28 cellular contexts compared by ENCODE assay signal in genomic region chr12:19869413-19869812, GRCh38.
DNase-seq lines count a peak whose midpoint lies in the region; ATAC-seq and TF ChIP-seq lines count a peak whose summit lies in the region.
"Had no signal": no experiment of that assay in that cellular context is flagged by ENCODE, and none has a peak within 500 bp of the region (broad histone marks: within the 10 kb centered on the region; RNA-seq: fewer than 3 reads in every experiment).

No MANE protein-coding gene starts in this region.

- H3K9me3 Mint-ChIP-seq in activated CD4-positive, alpha-beta memory T cell treated with anti-CD3 and anti-CD28 coated beads for 36 hours: no peaks in the 10 kb centered on the region
- no peaks in the 10 kb centered on the region for H3K9me3 Mint-ChIP-seq in activated CD4-positive, alpha-beta memory T cell treated with anti-CD3 and anti-CD28 coated beads, Interleukin-2, amount 10 ng/mL, durations not matched to agents 7 days and 5 days
- H3K9me3 Mint-ChIP-seq in activated naive CD8-positive, alpha-beta T cell (ENCODE audit: low read depth): peaks cover 3% of the 10 kb centered on the region
- no peaks in the 10 kb centered on the region for H3K9me3 Mint-ChIP-seq in stimulated activated effector memory CD8-positive, alpha-beta T cell treated with anti-CD3 and anti-CD28 coated beads, Interleukin-12 subunit alpha, Interleukin-12 subunit beta, amount 100 ng/mL, for 72 hours
- H3K9me3 Mint-ChIP-seq: CD4-positive, alpha-beta memory T cell; nephron progenitor cell; T-cell had no signal

- H3K27me3 Mint-ChIP-seq in activated CD4-positive, alpha-beta memory T cell treated with anti-CD3 and anti-CD28 coated beads for 36 hours: no peaks in the 10 kb centered on the region
- peaks cover 2% of the 10 kb centered on the region for H3K27me3 Mint-ChIP-seq in activated CD4-positive, alpha-beta memory T cell treated with anti-CD3 and anti-CD28 coated beads, Interleukin-2, amount 10 ng/mL, durations not matched to agents 7 days and 5 days
- no peaks in the 10 kb centered on the region for H3K27me3 Mint-ChIP-seq in activated naive CD8-positive, alpha-beta T cell
- H3K27me3 Mint-ChIP-seq: T-cell had no signal

- no peak overlapping the region for H3K4me3 ChIP-seq in fibroblast of the aortic adventitia (ENCODE audit: low read depth, low read length)
- H3K4me3 ChIP-seq: body of pancreas, lung, pancreas, right atrium auricular region, SJSA1 had no signal

- intact Hi-C loops in activated CD4-positive, alpha-beta memory T cell treated with anti-CD3 and anti-CD28 coated beads for 36 hours (cut with micrococcal nuclease): no loop called here
- intact Hi-C loops in left cardiac atrium (cut with DNase I): no loop called here

- H3K36me3 Mint-ChIP-seq in activated CD4-positive, alpha-beta memory T cell treated with anti-CD3 and anti-CD28 coated beads for 36 hours: no peaks in the 10 kb centered on the region
- H3K36me3 Mint-ChIP-seq in activated CD4-positive, alpha-beta memory T cell treated with anti-CD3 and anti-CD28 coated beads, Interleukin-2, amount 10 ng/mL, durations not matched to agents 7 days and 5 days (ENCODE audit: low read depth): no peaks in the 10 kb centered on the region
- H3K36me3 Mint-ChIP-seq in activated naive CD8-positive, alpha-beta T cell: no peaks in the 10 kb centered on the region
- no peaks in the 10 kb centered on the region for H3K36me3 Mint-ChIP-seq in stimulated activated effector memory CD8-positive, alpha-beta T cell treated with anti-CD3 and anti-CD28 coated beads, Interleukin-12 subunit alpha, Interleukin-12 subunit beta, amount 100 ng/mL, for 72 hours
- H3K36me3 Mint-ChIP-seq: activated naive CD4-positive, alpha-beta T cell treated with anti-CD3 and anti-CD28 coated beads, Interleukin-2, amount 50 U/mL, for 72 hours; CD4-positive, alpha-beta memory T cell; T-cell had no signal

- H3K4me3 Mint-ChIP-seq in activated CD4-positive, alpha-beta memory T cell treated with anti-CD3 and anti-CD28 coated beads for 36 hours: no peak overlapping the region
- no peak overlapping the region for H3K4me3 Mint-ChIP-seq in activated CD4-positive, alpha-beta memory T cell treated with anti-CD3 and anti-CD28 coated beads, Interleukin-2, amount 10 ng/mL, durations not matched to agents 7 days and 5 days
- no peak overlapping the region for H3K4me3 Mint-ChIP-seq in activated naive CD8-positive, alpha-beta T cell
- H3K4me3 Mint-ChIP-seq in stimulated activated effector memory CD8-positive, alpha-beta T cell treated with anti-CD3 and anti-CD28 coated beads, Interleukin-12 subunit alpha, Interleukin-12 subunit beta, amount 100 ng/mL, for 72 hours: no peak overlapping the region
- H3K4me3 Mint-ChIP-seq: CD4-positive, alpha-beta memory T cell; nephron progenitor cell; T-cell had no signal

- H3K4me1 Mint-ChIP-seq in activated CD4-positive, alpha-beta memory T cell treated with anti-CD3 and anti-CD28 coated beads for 36 hours (ENCODE audit: low read depth): no peaks in the 10 kb centered on the region
- H3K4me1 Mint-ChIP-seq in activated CD4-positive, alpha-beta memory T cell treated with anti-CD3 and anti-CD28 coated beads, Interleukin-2, amount 10 ng/mL, durations not matched to agents 7 days and 5 days: no peaks in the 10 kb centered on the region
- no peaks in the 10 kb centered on the region for H3K4me1 Mint-ChIP-seq in activated naive CD8-positive, alpha-beta T cell (ENCODE audit: low read depth)
- H3K4me1 Mint-ChIP-seq in stimulated activated effector memory CD8-positive, alpha-beta T cell treated with anti-CD3 and anti-CD28 coated beads, Interleukin-12 subunit alpha, Interleukin-12 subunit beta, amount 100 ng/mL, for 72 hours: no peaks in the 10 kb centered on the region
- H3K4me1 Mint-ChIP-seq: CD4-positive, alpha-beta memory T cell; nephron progenitor cell; T-cell had no signal

- no peak for TF ChIP-seq CTCF in fibroblast of the aortic adventitia (IDR thresholded peaks at IDR 0.05; ENCODE audit: insufficient read depth, low read length)

- peak; percentile 85 for ATAC-seq in stimulated activated effector memory CD8-positive, alpha-beta T cell treated with anti-CD3 and anti-CD28 coated beads, Interleukin-12 subunit alpha, Interleukin-12 subunit beta, amount 100 ng/mL, for 72 hours
- no peak for ATAC-seq in left cardiac atrium
- ATAC-seq: activated CD4-positive, CD25-positive, alpha-beta regulatory T cell treated with anti-CD3 and anti-CD28 coated beads, Interleukin-2, amount 50 U/mL, for 24 hours; activated naive CD4-positive, alpha-beta T cell treated with anti-CD3 and anti-CD28 coated beads, Interleukin-2, amount 50 U/mL, for 72 hours; body of pancreas; pancreas; T-cell had no signal

- CTCF ChIA-PET in activated CD4-positive, alpha-beta memory T cell treated with anti-CD3 and anti-CD28 coated beads for 36 hours (lab: Charles Lee): no interaction called here
- CTCF ChIA-PET in activated CD4-positive, alpha-beta memory T cell treated with anti-CD3 and anti-CD28 coated beads, Interleukin-2, amount 10 ng/mL, durations not matched to agents 7 days and 5 days (lab: Charles Lee): interaction anchor here (0.8 kb wide), 1 partner anchor 82 kb away, joined by 3 read pairs; no protein-coding TSS in a partner anchor

- H3K27ac Mint-ChIP-seq in activated CD4-positive, alpha-beta memory T cell treated with anti-CD3 and anti-CD28 coated beads for 36 hours: no peak overlapping the region
- H3K27ac Mint-ChIP-seq in activated CD4-positive, alpha-beta memory T cell treated with anti-CD3 and anti-CD28 coated beads, Interleukin-2, amount 10 ng/mL, durations not matched to agents 7 days and 5 days: no peak overlapping the region
- H3K27ac Mint-ChIP-seq in activated naive CD8-positive, alpha-beta T cell: peak overlapping the region; percentile 66
- H3K27ac Mint-ChIP-seq in stimulated activated effector memory CD8-positive, alpha-beta T cell treated with anti-CD3 and anti-CD28 coated beads, Interleukin-12 subunit alpha, Interleukin-12 subunit beta, amount 100 ng/mL, for 72 hours: no peak overlapping the region
- H3K27ac Mint-ChIP-seq: activated naive CD4-positive, alpha-beta T cell treated with anti-CD3 and anti-CD28 coated beads, Interleukin-2, amount 50 U/mL, for 72 hours; CD4-positive, alpha-beta memory T cell; nephron progenitor cell; T-cell had no signal

- peak; percentile 30 for DNase-seq in activated CD4-positive, alpha-beta memory T cell treated with anti-CD3 and anti-CD28 coated beads for 36 hours
- DNase-seq in activated CD4-positive, alpha-beta memory T cell treated with anti-CD3 and anti-CD28 coated beads, Interleukin-2, amount 10 ng/mL, durations not matched to agents 7 days and 5 days: no peak
- DNase-seq in fibroblast of the aortic adventitia (ENCODE audit: low read depth): peak; percentile 39
- no peak for DNase-seq in stimulated activated effector memory CD8-positive, alpha-beta T cell treated with anti-CD3 and anti-CD28 coated beads, Interleukin-12 subunit alpha, Interleukin-12 subunit beta, amount 100 ng/mL, for 72 hours (ENCODE audit: low spot score in 2 of 2)
- no peak for DNase-seq in NOMO-1 (lab: John Stamatoyannopoulos, UW; ENCODE audit: unreplicated experiment in 2 of 2)
- DNase-seq in left cardiac atrium: no peak
- no peak for DNase-seq in NCI-H128 (lab: John Stamatoyannopoulos, UW; ENCODE audit: unreplicated experiment)
- DNase-seq: body of pancreas; CD4-positive, alpha-beta memory T cell; cerebellar nuclear complex; glutamatergic neuron; KG1; kidney; NCI-H1417 treated with DMSO at 0.1 percent for 48 hours; NCI-H2081; NCI-H345; NCI-H748 treated with DMSO at 0.1 percent for 48 hours; nephron progenitor cell; pancreas; stimulated activated CD4-positive, alpha-beta T cell treated with anti-CD3 and anti-CD28 coated beads, Interleukin-2, amount 100 ng/mL, for 48 hours; T-cell; trophoblast cell had no signal

- POLR2A ChIA-PET in activated CD4-positive, alpha-beta memory T cell treated with anti-CD3 and anti-CD28 coated beads for 36 hours (lab: Charles Lee): no interaction called here
- POLR2A ChIA-PET in activated CD4-positive, alpha-beta memory T cell treated with anti-CD3 and anti-CD28 coated beads, Interleukin-2, amount 10 ng/mL, durations not matched to agents 7 days and 5 days (lab: Charles Lee): no interaction called here

Comparison
In these comparisons a context has a peak if more than half of its experiments do, and no peak if none do; other contexts are left out.
1. DNase-seq: peak in activated CD4-positive, alpha-beta memory T cell treated with anti-CD3 and anti-CD28 coated beads for 36 hours (single experiment) and fibroblast of the aortic adventitia (single experiment); none in activated CD4-positive, alpha-beta memory T cell treated with anti-CD3 and anti-CD28 coated beads, Interleukin-2, amount 10 ng/mL, durations not matched to agents 7 days and 5 days (single experiment), stimulated activated effector memory CD8-positive, alpha-beta T cell treated with anti-CD3 and anti-CD28 coated beads, Interleukin-12 subunit alpha, Interleukin-12 subunit beta, amount 100 ng/mL, for 72 hours (0 of 2), NOMO-1 (0 of 2), left cardiac atrium (single experiment) and NCI-H128 (single experiment).